In the genomic region with DNA sequence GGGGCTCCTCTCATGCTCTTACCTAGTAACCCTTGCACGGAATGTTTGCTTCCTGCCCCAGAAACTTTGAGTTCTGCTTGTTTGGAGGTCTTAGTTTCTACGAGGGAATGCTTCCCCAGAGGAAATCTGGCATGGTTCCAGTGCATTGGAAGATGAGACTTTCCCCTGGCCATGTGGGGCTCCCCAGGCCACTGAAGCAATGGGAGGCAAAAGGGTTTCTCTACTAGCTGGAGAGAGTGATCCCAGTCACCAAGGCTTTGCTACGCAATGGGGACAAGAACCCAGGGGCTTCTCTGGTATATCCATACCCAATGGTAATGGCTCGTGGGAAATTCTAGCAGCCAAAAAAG, we compare ENCODE assay signal across 13 cellular contexts.
"Had no signal": no experiment of that assay in that cellular context is flagged by ENCODE, and none has a peak within 500 bp of the region (broad histone marks: within the 10 kb centered on the region; RNA-seq: fewer than 3 reads in every experiment).

No MANE protein-coding gene starts in this region.

- H3K4me1 ChIP-seq: colonic mucosa, foreskin keratinocyte had no signal

- H3K4me3 ChIP-seq: adrenal gland, colonic mucosa, mucosa of descending colon, sigmoid colon, suprapubic skin had no signal

- FAIRE-seq: TTC549 had no signal

- H3K36me3 ChIP-seq: adrenal gland, colonic mucosa, sigmoid colon, suprapubic skin had no signal

- H3K27me3 ChIP-seq: adrenal gland, colonic mucosa, sigmoid colon had no signal

- ATAC-seq: foreskin keratinocyte, left colon had no signal

- DNase-seq: activated CD4-positive, alpha-beta T cell treated with anti-CD3 and anti-CD28 coated beads, Interleukin-2, amount 50 U/mL, for 1 hour; activated CD4-positive, CD25-positive, alpha-beta regulatory T cell; activated gamma-delta T cell treated with Interleukin-2 at 50 U/mL for 16 hours; activated T-cell treated with anti-CD3 and anti-CD28 coated beads, Interleukin-2, amount 50 U/mL, for 24 hours; colonic mucosa; foreskin keratinocyte; left colon; mucosa of descending colon; sigmoid colon; T-helper 2 cell had no signal

- H3K27ac ChIP-seq: adrenal gland, colonic mucosa, foreskin keratinocyte, sigmoid colon, suprapubic skin had no signal

- H3K9me3 ChIP-seq: adrenal gland, colonic mucosa, mucosa of descending colon, sigmoid colon, suprapubic skin had no signal
